8 cellular contexts compared by ENCODE assay signal in the genomic region with DNA sequence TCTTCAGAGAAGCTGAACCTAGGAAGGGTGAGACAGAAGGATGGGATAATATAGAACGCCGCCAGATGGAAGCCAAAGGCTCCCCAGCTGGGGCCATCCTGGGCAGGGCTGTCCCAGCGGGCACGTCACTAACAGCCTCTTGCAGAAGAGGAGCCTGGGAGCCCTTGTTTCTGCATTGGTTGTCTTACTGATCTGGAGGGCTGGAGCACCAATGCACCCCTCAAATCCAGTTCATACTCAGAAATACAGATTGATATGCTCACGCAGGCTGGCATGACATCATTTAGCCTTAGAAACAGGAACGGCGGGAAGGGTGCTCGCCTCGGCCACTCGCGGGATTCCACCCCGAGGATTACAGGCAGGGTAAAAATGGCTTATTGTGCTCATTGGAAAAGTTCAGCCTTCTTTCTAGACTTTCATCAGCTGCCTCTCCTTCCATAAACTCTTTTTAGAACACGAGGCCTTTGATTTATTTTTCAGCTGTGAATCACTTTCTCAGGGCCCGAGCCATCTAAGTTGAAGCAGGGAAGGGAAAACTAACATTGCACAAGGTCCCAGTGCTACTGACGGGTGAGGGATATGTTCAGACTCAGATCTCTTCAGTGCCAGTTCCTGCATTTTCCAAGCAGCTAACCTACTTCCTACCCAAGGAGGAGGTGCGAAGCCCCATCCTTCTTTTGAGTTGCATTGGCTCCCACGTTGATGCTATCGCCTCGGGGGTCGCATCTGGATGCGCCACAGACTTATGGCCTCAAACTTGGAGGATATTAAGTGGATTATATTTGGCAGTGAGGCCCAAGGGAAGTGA.
A peak's percentile ranks its signal among the peaks of the same experiment; 100 is the strongest.
DNase-seq lines count a peak whose midpoint lies in the region; ATAC-seq and TF ChIP-seq lines count a peak whose summit lies in the region.

No MANE protein-coding gene starts in this region.

- H3K4me3 ChIP-seq in RWPE2 (ENCODE audit: severe bottlenecking) (no peak overlapping the region), fibroblast of lung (replicated peaks in 1 of 4; ENCODE audit: control extremely low read depth in 1 of 4, insufficient read depth in 1 of 4, low read depth in 3 of 4, low read length in 4 of 4) (peak overlapping the region in 3 of 4 experiments; percentile 1 to 31 (median 2)), psoas muscle (peak overlapping the region; percentile 59)

- 31 to 51% (median 35%) methylated on average over 21 of the region's 21 CpGs for WGBS in psoas muscle, 3 donors

- no peak overlapping the region for H2AFZ ChIP-seq in fibroblast of lung (ENCODE audit: low read length)

- no peak for TF ChIP-seq CTCF in RWPE2 (IDR thresholded peaks at IDR 0.05; ENCODE audit: poor library complexity, severe bottlenecking)
- no peak for TF ChIP-seq CTCF in fibroblast of lung (conservative IDR thresholded peaks at IDR 0.05 in 1 of 2, IDR thresholded peaks at IDR 0.05 in 1 of 2; ENCODE audit: low read depth in 1 of 2, low read length in 2 of 2)
- TF ChIP-seq CTCF in psoas muscle (IDR thresholded peaks at IDR 0.05): no peak

- DNase-seq in EH (ENCODE audit: low read depth) (peak; percentile 76), RWPE2 (ENCODE audit: low spot score) (no peak), fibroblast of lung (ENCODE audit: low read depth in 2 of 2) (peak; percentile 58 to 90), psoas muscle (peak in 1 of 2 donors; percentile 71), H4 (ENCODE audit: low spot score) (no peak)

- no peaks in the 10 kb centered on the region for H3K27me3 ChIP-seq in RWPE2 (ENCODE audit: insufficient read depth, poor library complexity, severe bottlenecking)
- no peaks in the 10 kb centered on the region for H3K27me3 ChIP-seq in fibroblast of lung (ENCODE audit: control insufficient read depth, insufficient read depth, low read length)
- no peaks in the 10 kb centered on the region for H3K27me3 ChIP-seq in psoas muscle (ENCODE audit: insufficient read depth in 3 of 3, low read length in 2 of 3)

- H3K36me3 ChIP-seq in RWPE2 (ENCODE audit: low read depth): no peaks in the 10 kb centered on the region
- no peaks in the 10 kb centered on the region for H3K36me3 ChIP-seq in fibroblast of lung (ENCODE audit: control insufficient read depth, insufficient read depth, low read length)
- peaks cover 0 to under 1% of the 10 kb centered on the region in 2 donors for H3K36me3 ChIP-seq in psoas muscle (ENCODE audit: insufficient read depth in 1 of 2, low read depth in 1 of 2)

- no peaks in the 10 kb centered on the region for H3K79me2 ChIP-seq in fibroblast of lung (ENCODE audit: control insufficient read depth, insufficient read depth, low read length)

- H3K9me3 ChIP-seq in RWPE2 (ENCODE audit: severe bottlenecking): no peaks in the 10 kb centered on the region
- H3K9me3 ChIP-seq in fibroblast of lung (ENCODE audit: control insufficient read depth, insufficient read depth, low read depth, low read length): no peaks in the 10 kb centered on the region
- no peaks in the 10 kb centered on the region for H3K9me3 ChIP-seq in psoas muscle

- peak overlapping the region; percentile 48 for H3K9ac ChIP-seq in fibroblast of lung (ENCODE audit: insufficient read depth, low read length)

- ATAC-seq in RWPE2 (ENCODE audit: low read depth) (no peak), psoas muscle (peak; percentile 50 to 72 (median 64)), HG02678 (IDR thresholded peaks at IDR 0.05; ENCODE audit: unreplicated experiment) (no peak), GM18909 (IDR thresholded peaks at IDR 0.05; ENCODE audit: poor library complexity, unreplicated experiment) (no peak), HG03571 (IDR thresholded peaks at IDR 0.05; ENCODE audit: unreplicated experiment) (no peak)

- no peaks in the 10 kb centered on the region for H4K20me1 ChIP-seq in fibroblast of lung (ENCODE audit: control insufficient read depth, extremely low read depth, insufficient read depth, low read length)

- peak overlapping the region; percentile 38 for H3K4me2 ChIP-seq in fibroblast of lung (ENCODE audit: extremely low read depth, insufficient read depth, low read length)

- H3K27ac ChIP-seq in RWPE2 (ENCODE audit: poor library complexity, severe bottlenecking) (peak overlapping the region; percentile 12), fibroblast of lung (ENCODE audit: insufficient read depth, low read length) (peak overlapping the region; percentile 83), psoas muscle (peak overlapping the region; percentile 99)

- H3K4me1 ChIP-seq in RWPE2 (ENCODE audit: insufficient read depth, poor library complexity, severe bottlenecking) (peaks cover 25% of the 10 kb centered on the region), fibroblast of lung (ENCODE audit: control insufficient read depth, extremely low read depth, insufficient read depth, low read length) (peaks cover 45% of the 10 kb centered on the region), psoas muscle (peaks cover 72% of the 10 kb centered on the region)

- intact Hi-C loops in psoas muscle (cut with DNase I): loop anchor here in 1 of 2 donors (5.0 kb wide), 2 partner anchors 33 to 78 kb away; no protein-coding TSS in a partner anchor

Comparison
In these comparisons a context has a peak if more than half of its experiments do, and no peak if none do; other contexts are left out.
1. DNase-seq: peak in EH (single experiment) and fibroblast of lung (2 of 2); none in RWPE2 (single experiment) and H4 (single experiment).
2. ATAC-seq: peak in psoas muscle (4 of 4); none in RWPE2 (single experiment), HG02678 (single experiment), GM18909 (single experiment) and HG03571 (single experiment).
3. H3K27ac ChIP-seq: peak in every context shown above with its lines; median percentile 99 in psoas muscle; 83 in fibroblast of lung; 12 in RWPE2.